34 cellular contexts compared by ENCODE assay signal in genomic region chr2:205607146-205607545, GRCh38.
"Had no signal": no experiment of that assay in that cellular context is flagged by ENCODE, and none has a peak within 500 bp of the region (broad histone marks: within the 10 kb centered on the region; RNA-seq: fewer than 3 reads in every experiment).

No MANE protein-coding gene starts in this region.

- FAIRE-seq: astrocyte, TTC549 had no signal

- H3K27ac ChIP-seq: adrenal gland, body of pancreas, brain microvascular endothelial cell, breast epithelium, VCaP had no signal

- H3K4me3 ChIP-seq: adrenal gland, body of pancreas, breast epithelium had no signal

- H3K9me3 ChIP-seq: body of pancreas had no signal

- H3K27me3 ChIP-seq: adrenal gland, body of pancreas, brain microvascular endothelial cell, breast epithelium had no signal

- ATAC-seq: activated CD8-positive, alpha-beta T cell treated with anti-CD3 and anti-CD28 coated beads for 36 hours; activated naive CD4-positive, alpha-beta T cell treated with anti-CD3 and anti-CD28 coated beads, Interleukin-2, amount 50 U/mL, for 72 hours; activated T-cell treated with anti-CD3 and anti-CD28 coated beads, Interleukin-2, amount 50 U/mL, for 4 hours; activated T-cell treated with anti-CD3 and anti-CD28 coated beads, Interleukin-2, amount 50 U/mL, for 72 hours; activated T-helper 17 cell treated with anti-CD3 and anti-CD28 coated beads, Interleukin-2, amount 50 U/mL, for 72 hours; body of pancreas had no signal

- DNase-seq: activated B cell treated with CpG ODN at 0.5 μM for 24 hours; activated CD4-positive, alpha-beta memory T cell treated with anti-CD3 and anti-CD28 coated beads for 36 hours; activated CD4-positive, alpha-beta T cell treated with anti-CD3 and anti-CD28 coated beads for 4 hours; activated CD4-positive, alpha-beta T cell treated with anti-CD3 and anti-CD28 coated beads, Interleukin-2, amount 10 ng/mL, durations not matched to agents 24 days and 14 days; activated CD4-positive, alpha-beta T cell treated with anti-CD3 and anti-CD28 coated beads, Interleukin-2, amount 50 U/mL, for 1 hour; activated CD4-positive, alpha-beta T cell treated with anti-CD3 and anti-CD28 coated beads, Interleukin-2, amount 50 U/mL, for 4 hours; activated CD4-positive, CD25-positive, alpha-beta regulatory T cell treated with anti-CD3 and anti-CD28 coated beads, Interleukin-2, amount 50 U/mL, for 72 hours; activated CD8-positive, alpha-beta memory T cell treated with anti-CD3 and anti-CD28 coated beads, Interleukin-2, amount 50 U/mL, for 4 hours; activated CD8-positive, alpha-beta T cell treated with anti-CD3 and anti-CD28 coated beads for 36 hours; activated effector memory CD4-positive, alpha-beta T cell treated with anti-CD3 and anti-CD28 coated beads, Interleukin-2, amount 50 U/mL, for 16 hours; activated gamma-delta T cell treated with Interleukin-2 at 50 U/mL for 16 hours; activated naive CD4-positive, alpha-beta T cell; activated naive CD4-positive, alpha-beta T cell treated with anti-CD3 and anti-CD28 coated beads for 36 hours; activated naive CD4-positive, alpha-beta T cell treated with anti-CD3 and anti-CD28 coated beads, Interleukin-2, amount 50 U/mL, for 16 hours; activated naive CD8-positive, alpha-beta T cell treated with anti-CD3 and anti-CD28 coated beads for 36 hours; activated T-cell treated with anti-CD3 and anti-CD28 coated beads for 4 hours; activated T-cell treated with anti-CD3 and anti-CD28 coated beads, Interleukin-2, amount 50 U/mL, for 1 hour; activated T-cell treated with anti-CD3 and anti-CD28 coated beads, Interleukin-2, amount 50 U/mL, for 4 hours; activated T-cell treated with anti-CD3 and anti-CD28 coated beads, Interleukin-2, amount 50 U/mL, for 72 hours; adrenal gland; amniotic stem cell; body of pancreas; brain microvascular endothelial cell; central memory CD4-positive, alpha-beta T cell; SW 1271; T-helper 1 cell; T-helper 2 cell; T-helper 9 cell had no signal

- H3K36me3 ChIP-seq: adrenal gland, brain microvascular endothelial cell, breast epithelium had no signal

- H3K4me1 ChIP-seq: adrenal gland, body of pancreas, breast epithelium had no signal
